Comparison of ENCODE assay signal across 8 cellular contexts in genomic region chr6:127484207-127484858, GRCh38. TPM values are rescaled to one million over a fixed set of nuclear protein-coding genes. Genes with fewer than 3 reads are reported as not detected.
DNase-seq lines count a peak whose midpoint lies in the region; ATAC-seq and TF ChIP-seq lines count a peak whose summit lies in the region.

No MANE protein-coding gene starts in this region.

- no peak overlapping the region for H2AK5ac ChIP-seq in mesenchymal stem cell (ENCODE audit: low read length, severe bottlenecking)

- H3K9me3 ChIP-seq in KOPT-K1 (ENCODE audit: insufficient read depth, low read length, poor library complexity, severe bottlenecking) (no peaks in the 10 kb centered on the region), mesenchymal stem cell (ENCODE audit: control insufficient read depth, low read length) (no peaks in the 10 kb centered on the region)

- no peak overlapping the region for H2BK120ac ChIP-seq in mesenchymal stem cell (ENCODE audit: low read depth, low read length)

- H3K9me2 ChIP-seq in GM23338 (ENCODE audit: insufficient read depth), result no peaks in the 10 kb centered on the region

- H3K9ac ChIP-seq in mesenchymal stem cell (ENCODE audit: low read length), result peak overlapping the region; percentile 77

- H3K27ac ChIP-seq in GM23338 (ENCODE audit: low read depth), result peak overlapping the region; percentile 94
- H3K27ac ChIP-seq in KOPT-K1 (ENCODE audit: low read depth, low read length, poor library complexity, severe bottlenecking), result peak overlapping the region; percentile 76
- H3K27ac ChIP-seq in mesenchymal stem cell (ENCODE audit: low read length, poor library complexity, severe bottlenecking), result peak overlapping the region; percentile 86

- H2BK15ac ChIP-seq in mesenchymal stem cell (ENCODE audit: low read depth, poor library complexity, severe bottlenecking), result no peak overlapping the region

- H3K4me2 ChIP-seq in GM23338, result peak overlapping the region; percentile 56
- H3K4me2 ChIP-seq in mesenchymal stem cell (ENCODE audit: low read length, poor library complexity, severe bottlenecking), result no peak overlapping the region

- no peaks in the 10 kb centered on the region for H3K36me3 ChIP-seq in GM23338 (ENCODE audit: insufficient read depth)
- peaks cover 30% of the 10 kb centered on the region for H3K36me3 ChIP-seq in KOPT-K1 (ENCODE audit: insufficient read depth, low read length)
- no peaks in the 10 kb centered on the region for H3K36me3 ChIP-seq in mesenchymal stem cell (ENCODE audit: control insufficient read depth in 1 of 2, insufficient read depth in 2 of 2, low read depth in 1 of 2, low read length in 2 of 2)

- H2BK12ac ChIP-seq in mesenchymal stem cell (ENCODE audit: low read length in 2 of 2), result no peak overlapping the region

- no peak for DNase-seq in GM23338 (ENCODE audit: low spot score)
- peak; percentile 78 for DNase-seq in astrocyte of the spinal cord (ENCODE audit: low read depth, low spot score)
- peak; percentile 65 for DNase-seq in mesenchymal stem cell
- DNase-seq in NCI-H446 (lab: John Stamatoyannopoulos, UW), result no peak
- DNase-seq in NCI-H2081 treated with DMSO at 0.1 percent for 48 hours (lab: John Stamatoyannopoulos, UW), result no peak
- DNase-seq in effector CD4-positive, alpha-beta T cell, result no peak

- no peak overlapping the region for H3K18ac ChIP-seq in mesenchymal stem cell (ENCODE audit: low read depth in 1 of 2, low read length in 2 of 2)

- H3K4me3 Mint-ChIP-seq in GM23338, result no peak overlapping the region

- H3K36me3 Mint-ChIP-seq in GM23338 (ENCODE audit: low read depth), result peaks cover 19% of the 10 kb centered on the region

- H3K14ac ChIP-seq in mesenchymal stem cell (ENCODE audit: low read length in 2 of 2), result no peak overlapping the region

- TF ChIP-seq CTCF in GM23338 (conservative IDR thresholded peaks at IDR 0.05; ENCODE audit: low read depth in 2 of 2) (no peak), astrocyte of the spinal cord (IDR thresholded peaks at IDR 0.05; ENCODE audit: low read depth, low read length) (no peak)

- H4K8ac ChIP-seq in mesenchymal stem cell (ENCODE audit: low read length), result no peak overlapping the region

- peaks cover 59% of the 10 kb centered on the region for H3K4me1 ChIP-seq in GM23338 (ENCODE audit: insufficient read depth)
- peaks cover 2% of the 10 kb centered on the region for H3K4me1 ChIP-seq in mesenchymal stem cell (ENCODE audit: control insufficient read depth, insufficient read depth, low read depth, low read length)

- in situ Hi-C loops in astrocyte of the spinal cord (cut with HindIII; ENCODE audit: low sequenced_read_pairs), result no loop called here

- no peaks in the 10 kb centered on the region for H3K27me3 ChIP-seq in GM23338 (ENCODE audit: insufficient read depth)
- H3K27me3 ChIP-seq in mesenchymal stem cell (ENCODE audit: control insufficient read depth in 1 of 2, insufficient read depth in 1 of 2, low read length in 2 of 2), result no peaks in the 10 kb centered on the region

- H3K79me2 ChIP-seq in GM23338 (replicated peaks; ENCODE audit: insufficient read depth), result no peaks in the 10 kb centered on the region

- H4K91ac ChIP-seq in mesenchymal stem cell (ENCODE audit: low read length), result no peak overlapping the region

- H2BK5ac ChIP-seq in mesenchymal stem cell (ENCODE audit: low read depth, low read length, poor library complexity, severe bottlenecking), result no peak overlapping the region

- H3K23ac ChIP-seq in mesenchymal stem cell (ENCODE audit: low read length in 2 of 2), result no peak overlapping the region

- H2AFZ ChIP-seq in GM23338, result no peak overlapping the region
- no peak overlapping the region for H2AFZ ChIP-seq in mesenchymal stem cell (ENCODE audit: low read depth, low read length)

- H3K79me1 ChIP-seq in mesenchymal stem cell (replicated peaks; ENCODE audit: low read length, poor library complexity, severe bottlenecking), result peaks cover 10% of the 10 kb centered on the region

- H3K4ac ChIP-seq in mesenchymal stem cell (ENCODE audit: low read depth in 1 of 2, low read length in 2 of 2), result no peak overlapping the region

- H4K20me1 ChIP-seq in GM23338 (replicated peaks; ENCODE audit: insufficient read depth), result no peaks in the 10 kb centered on the region

- H3K27me3 Mint-ChIP-seq in GM23338 (ENCODE audit: insufficient read depth, low read depth, poor library complexity), result no peaks in the 10 kb centered on the region

- peaks cover 74% of the 10 kb centered on the region for H3K4me1 Mint-ChIP-seq in GM23338

- peak overlapping the region; percentile 98 for H3K27ac Mint-ChIP-seq in GM23338

- 0% methylated on average over 1 of the region's 3 CpGs for WGBS in mesenchymal stem cell

- H3K4me3 ChIP-seq in GM23338, result peak overlapping the region; percentile 23
- no peak overlapping the region for H3K4me3 ChIP-seq in astrocyte of the spinal cord (ENCODE audit: low read depth, low read length)
- peak overlapping the region in 1 of 2 experiments; percentile 62 for H3K4me3 ChIP-seq in mesenchymal stem cell (ENCODE audit: insufficient read depth in 1 of 2, low read depth in 1 of 2, low read length in 2 of 2)

- ATAC-seq in GM18511 (IDR thresholded peaks at IDR 0.05; ENCODE audit: unreplicated experiment), result peak; percentile 99
- no peak for ATAC-seq in GM23338

- H3F3A ChIP-seq in GM23338 (replicated peaks; ENCODE audit: low read depth), result no peaks in the 10 kb centered on the region

- no peaks in the 10 kb centered on the region for H3K9me3 Mint-ChIP-seq in GM23338

TF ChIP-seq in GM23338, 12 proteins besides CTCF, POLR2A, EP300 and RAD21 (continues in another document):
- TF ChIP-seq, protein P1, sequence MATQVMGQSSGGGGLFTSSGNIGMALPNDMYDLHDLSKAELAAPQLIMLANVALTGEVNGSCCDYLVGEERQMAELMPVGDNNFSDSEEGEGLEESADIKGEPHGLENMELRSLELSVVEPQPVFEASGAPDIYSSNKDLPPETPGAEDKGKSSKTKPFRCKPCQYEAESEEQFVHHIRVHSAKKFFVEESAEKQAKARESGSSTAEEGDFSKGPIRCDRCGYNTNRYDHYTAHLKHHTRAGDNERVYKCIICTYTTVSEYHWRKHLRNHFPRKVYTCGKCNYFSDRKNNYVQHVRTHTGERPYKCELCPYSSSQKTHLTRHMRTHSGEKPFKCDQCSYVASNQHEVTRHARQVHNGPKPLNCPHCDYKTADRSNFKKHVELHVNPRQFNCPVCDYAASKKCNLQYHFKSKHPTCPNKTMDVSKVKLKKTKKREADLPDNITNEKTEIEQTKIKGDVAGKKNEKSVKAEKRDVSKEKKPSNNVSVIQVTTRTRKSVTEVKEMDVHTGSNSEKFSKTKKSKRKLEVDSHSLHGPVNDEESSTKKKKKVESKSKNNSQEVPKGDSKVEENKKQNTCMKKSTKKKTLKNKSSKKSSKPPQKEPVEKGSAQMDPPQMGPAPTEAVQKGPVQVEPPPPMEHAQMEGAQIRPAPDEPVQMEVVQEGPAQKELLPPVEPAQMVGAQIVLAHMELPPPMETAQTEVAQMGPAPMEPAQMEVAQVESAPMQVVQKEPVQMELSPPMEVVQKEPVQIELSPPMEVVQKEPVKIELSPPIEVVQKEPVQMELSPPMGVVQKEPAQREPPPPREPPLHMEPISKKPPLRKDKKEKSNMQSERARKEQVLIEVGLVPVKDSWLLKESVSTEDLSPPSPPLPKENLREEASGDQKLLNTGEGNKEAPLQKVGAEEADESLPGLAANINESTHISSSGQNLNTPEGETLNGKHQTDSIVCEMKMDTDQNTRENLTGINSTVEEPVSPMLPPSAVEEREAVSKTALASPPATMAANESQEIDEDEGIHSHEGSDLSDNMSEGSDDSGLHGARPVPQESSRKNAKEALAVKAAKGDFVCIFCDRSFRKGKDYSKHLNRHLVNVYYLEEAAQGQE (IDR thresholded peaks at IDR 0.05; ENCODE audit: unreplicated experiment), result no peak
- TF ChIP-seq STAT1 (IDR thresholded peaks at IDR 0.05; ENCODE audit: unreplicated experiment), result no peak
- TF ChIP-seq ZNF114 (CRISPR knock-in tag; IDR thresholded peaks at IDR 0.05), result no peak
- no peak for TF ChIP-seq NANOG (IDR thresholded peaks at IDR 0.05; ENCODE audit: borderline replicate concordance)

RNA-seq across cellular contexts. Expression of gene KIAA0408, which starts 25.1 kb away (rescaled TPM):
- 4.0 and 7.6 TPM in 2 replicates for total RNA-seq in GM23338 (2014; rRNA removed; shearing (Covaris generic))
- polyA plus RNA-seq in GM23338 (2016; fragmentation: Nextera tagmentation; extraction: Ambion mirVana), result 6.5 and 9.1 TPM in 2 replicates
- polyA plus RNA-seq in mesenchymal stem cell (2013, experiment 1 of 2), result 1.9 TPM
- 1.9 TPM for polyA plus RNA-seq in mesenchymal stem cell (2013, experiment 2 of 2)

Comparison
In these comparisons a context has a peak if more than half of its experiments do, and no peak if none do; other contexts are left out.
1. DNase-seq: peak in astrocyte of the spinal cord (single experiment) and mesenchymal stem cell (single experiment); none in GM23338 (single experiment), NCI-H446 (0 of 2), NCI-H2081 treated with DMSO at 0.1 percent for 48 hours (single experiment) and effector CD4-positive, alpha-beta T cell (single experiment).
2. Peak in every context shown above with its lines, with median percentiles within 50 percentile points of each other: H3K27ac ChIP-seq.